10 cellular contexts compared by ENCODE assay signal in the genomic region with DNA sequence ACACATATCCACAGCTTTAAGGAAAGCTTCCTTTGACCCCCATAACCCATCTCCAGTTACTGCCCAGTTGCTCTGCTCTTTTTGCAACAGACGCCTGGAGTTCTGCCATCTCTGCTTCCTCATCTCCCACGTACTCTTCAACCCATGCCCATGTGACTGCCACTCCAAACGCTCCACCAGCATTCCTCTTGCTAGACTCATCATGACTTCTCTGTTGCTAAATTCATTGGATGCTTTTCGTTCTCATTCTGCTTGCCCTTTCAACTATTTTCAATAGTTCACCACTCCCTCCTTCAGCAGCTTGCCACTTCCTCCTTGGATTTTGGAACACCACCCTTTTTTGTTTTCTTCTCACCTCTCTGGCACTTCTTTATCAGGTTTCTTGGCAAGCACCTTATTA. TPM values are rescaled to one million over a fixed set of nuclear protein-coding genes. Genes with fewer than 3 reads are reported as not detected.
A peak's percentile ranks its signal among the peaks of the same experiment; 100 is the strongest.
DNase-seq lines count a peak whose midpoint lies in the region; ATAC-seq, FAIRE-seq and TF ChIP-seq lines count a peak whose summit lies in the region.
"Had no signal": no experiment of that assay in that cellular context is flagged by ENCODE, and none has a peak within 500 bp of the region (broad histone marks: within the 10 kb centered on the region; RNA-seq: fewer than 3 reads in every experiment).

No MANE protein-coding gene starts in this region.

- H3K27me3 Mint-ChIP-seq in Caco-2 (ENCODE audit: insufficient read depth, unreplicated experiment), result no peaks in the 10 kb centered on the region

- intact Hi-C loops in Caco-2 (cut with micrococcal nuclease; ENCODE audit: unreplicated experiment), result no loop called here

- no peaks in the 10 kb centered on the region for H3K27me3 ChIP-seq in foreskin keratinocyte
- no peaks in the 10 kb centered on the region for H3K27me3 ChIP-seq in skeletal muscle tissue (ENCODE audit: control insufficient read depth in 3 of 3, insufficient read depth in 3 of 3, low read length in 3 of 3)
- H3K27me3 ChIP-seq in Caco-2 (replicated peaks; ENCODE audit: control insufficient read depth, insufficient read depth, low read length), result no peaks in the 10 kb centered on the region
- H3K27me3 ChIP-seq: neutrophil had no signal

- no peak overlapping the region for H3K27ac Mint-ChIP-seq in Caco-2 (ENCODE audit: unreplicated experiment)

- H3K36me3 Mint-ChIP-seq in Caco-2 (ENCODE audit: insufficient read depth, unreplicated experiment), result peaks cover 18% of the 10 kb centered on the region

- POLR2A ChIA-PET in Caco-2 (lab: Charles Lee), result interaction anchor here (0.6 kb wide), 1 partner anchor 75 kb away, joined by 3 read pairs; no protein-coding TSS in a partner anchor

- TF ChIP-seq POLR2A in H54 (IDR thresholded peaks at IDR 0.05; ENCODE audit: low read depth, low read length), result no peak

- DNase-seq in H54 (ENCODE audit: insufficient read length, low spot score) (peak; percentile 90), SK-MEL-5 (ENCODE audit: low read depth, low spot score) (peak; percentile 54), foreskin keratinocyte (peak; percentile 82 to 92), cortex of kidney (lab: John Stamatoyannopoulos, UW) (no peak), Caco-2 (no peak)

- H3K4me3 ChIP-seq in skeletal muscle tissue (ENCODE audit: low read length in 3 of 3), result no peak overlapping the region
- no peak overlapping the region for H3K4me3 ChIP-seq in Caco-2 (ENCODE audit: low read depth, low read length)

- no peak overlapping the region for H3K4me3 Mint-ChIP-seq in Caco-2 (ENCODE audit: unreplicated experiment)

- CTCF ChIA-PET in Caco-2 (lab: Charles Lee), result no interaction called here

- H3K4me1 ChIP-seq in foreskin keratinocyte (peaks cover 6% of the 10 kb centered on the region), skeletal muscle tissue (ENCODE audit: control insufficient read depth in 3 of 3, insufficient read depth in 3 of 3, low read length in 3 of 3) (peaks cover 16 to 24% (median 16%) of the 10 kb centered on the region in 3 donors), Caco-2 (peaks cover 5% of the 10 kb centered on the region)

- TF ChIP-seq CTCF in foreskin keratinocyte (conservative IDR thresholded peaks at IDR 0.05), result no peak
- TF ChIP-seq CTCF in Caco-2 (IDR thresholded peaks at IDR 0.05; ENCODE audit: insufficient read depth in 1 of 2, low read depth in 1 of 2, low read length in 1 of 2, severe bottlenecking in 1 of 2, unreplicated experiment in 1 of 2), result no peak

- peak; percentile 95 for FAIRE-seq in H54 (lab: Jason Lieb, UNC)

- H3K9me3 ChIP-seq in skeletal muscle tissue (ENCODE audit: control insufficient read depth in 3 of 3, low read length in 3 of 3), result no peaks in the 10 kb centered on the region
- H3K9me3 ChIP-seq in Caco-2, result no peaks in the 10 kb centered on the region
- H3K9me3 ChIP-seq: neutrophil had no signal

- H3K36me3 ChIP-seq in skeletal muscle tissue (ENCODE audit: control insufficient read depth in 3 of 3, insufficient read depth in 3 of 3, low read length in 3 of 3), result no peaks in the 10 kb centered on the region
- H3K36me3 ChIP-seq in Caco-2 (ENCODE audit: control insufficient read depth, insufficient read depth, low read length), result no peaks in the 10 kb centered on the region
- H3K36me3 ChIP-seq: neutrophil had no signal

- no TSS peak for BruUV-seq in Caco-2 (replicated peaks; lab: Mats Ljungman, UMichigan)

- no peak overlapping the region for H3K9ac ChIP-seq in skeletal muscle tissue (ENCODE audit: low read depth in 1 of 3, low read length in 3 of 3)

- no peaks in the 10 kb centered on the region for H3K9me3 Mint-ChIP-seq in Caco-2 (ENCODE audit: unreplicated experiment)

- in situ Hi-C loops in SK-MEL-5 (cut with HindIII; ENCODE audit: low pct_unique_long_range_greater_than_20kb, low sequenced_read_pairs), result no loop called here

- ATAC-seq in foreskin keratinocyte, result peak; percentile 69
- ATAC-seq in HG03097 (IDR thresholded peaks at IDR 0.05; ENCODE audit: low FRiP score, unreplicated experiment), result no peak
- ATAC-seq in HG03108 (IDR thresholded peaks at IDR 0.05; ENCODE audit: unreplicated experiment), result no peak

- H3K27ac ChIP-seq in foreskin keratinocyte (no peak overlapping the region), skeletal muscle tissue (ENCODE audit: low read depth, low read length) (peak overlapping the region; percentile 26)
- H3K27ac ChIP-seq: neutrophil had no signal

- no peaks in the 10 kb centered on the region for H3K4me1 Mint-ChIP-seq in Caco-2 (ENCODE audit: low read depth, unreplicated experiment)

RNA-seq across cellular contexts. Expression of a gene that starts 2.7 kb away (rescaled TPM):
- total RNA-seq in SK-MEL-5 (2014; rRNA removed; shearing (Covaris generic)), result 39.7 and 41.8 TPM in 2 replicates
- polyA plus RNA-seq in SK-MEL-5 (2015; cell fraction: cytosol; rRNA removed), result 17.3 and 27.5 TPM in 2 replicates
- polyA plus RNA-seq in SK-MEL-5 (2015; cell fraction: nucleus; rRNA removed), result 24.5 and 28.3 TPM in 2 replicates
- total RNA-seq in foreskin keratinocyte (69.1 and 85.9 TPM in 2 replicates), skeletal muscle tissue (15.7 TPM), Caco-2 (2022) (67.5 and 74.7 TPM in 2 replicates)
- 47.9 and 67.9 TPM in 2 replicates for polyA plus RNA-seq in foreskin keratinocyte

RNA-seq across cellular contexts. Expression of a gene that starts 21.8 kb away (rescaled TPM):
- total RNA-seq in SK-MEL-5 (2014; rRNA removed; shearing (Covaris generic)), result 0.34 and 0.80 TPM in 2 replicates
- 0.65 and 0.84 TPM in 2 replicates for polyA plus RNA-seq in SK-MEL-5 (2015; cell fraction: cytosol; rRNA removed)
- polyA plus RNA-seq in SK-MEL-5 (2015; cell fraction: nucleus; rRNA removed), result 0.25 and 0.35 TPM in 2 replicates
- total RNA-seq in foreskin keratinocyte, result 0.65 and 1.5 TPM in 2 replicates
- polyA plus RNA-seq in foreskin keratinocyte, result 1.9 and 6.6 TPM in 2 replicates
- total RNA-seq in skeletal muscle tissue, result under 0.01 TPM
- total RNA-seq in Caco-2 (2022), result 4.6 and 6.3 TPM in 2 replicates

RNA-seq across cellular contexts. Expression of a gene that starts 25.7 kb away (rescaled TPM):
- total RNA-seq in SK-MEL-5 (2014; rRNA removed; shearing (Covaris generic)), result 16.6 and 23.3 TPM in 2 replicates
- 43.3 and 48.9 TPM in 2 replicates for polyA plus RNA-seq in SK-MEL-5 (2015; cell fraction: cytosol; rRNA removed)
- 53.2 and 68.9 TPM in 2 replicates for polyA plus RNA-seq in SK-MEL-5 (2015; cell fraction: nucleus; rRNA removed)
- total RNA-seq in foreskin keratinocyte (14.3 and 24.5 TPM in 2 replicates), skeletal muscle tissue (33.4 TPM), Caco-2 (2022) (74.5 and 76.6 TPM in 2 replicates)
- 9.5 and 16.1 TPM in 2 replicates for polyA plus RNA-seq in foreskin keratinocyte

RNA-seq across cellular contexts. Expression of a gene that starts 29.0 kb away (rescaled TPM):
- not detected in 2 replicates for total RNA-seq in SK-MEL-5 (2014; rRNA removed; shearing (Covaris generic))
- polyA plus RNA-seq in SK-MEL-5 (2015; cell fraction: cytosol; rRNA removed), result not detected in 2 replicates
- polyA plus RNA-seq in SK-MEL-5 (2015; cell fraction: nucleus; rRNA removed), result not detected in 2 replicates
- total RNA-seq in foreskin keratinocyte (not detected in 2 replicates), skeletal muscle tissue (not detected), Caco-2 (2022) (67.9 and 103 TPM in 2 replicates)
- not detected in 2 replicates for polyA plus RNA-seq in foreskin keratinocyte
- total RNA-seq: temporal lobe had no signal

RNA-seq across cellular contexts. Expression of a gene that starts 39.1 kb away (rescaled TPM):
- total RNA-seq in SK-MEL-5 (2014; rRNA removed; shearing (Covaris generic)), result 5.0 and 5.5 TPM in 2 replicates
- polyA plus RNA-seq in SK-MEL-5 (2015; cell fraction: cytosol; rRNA removed), result 4.3 and 4.9 TPM in 2 replicates
- 51.2 and 53.9 TPM in 2 replicates for polyA plus RNA-seq in SK-MEL-5 (2015; cell fraction: nucleus; rRNA removed)
- total RNA-seq in foreskin keratinocyte, result 48.7 and 61.7 TPM in 2 replicates
- polyA plus RNA-seq in foreskin keratinocyte, result 21.3 and 25.0 TPM in 2 replicates
- total RNA-seq in skeletal muscle tissue, result 2.1 TPM
- total RNA-seq in Caco-2 (2022), result 0.86 and 0.95 TPM in 2 replicates

Comparison
In these comparisons a context has a peak if more than half of its experiments do, and no peak if none do; other contexts are left out.
1. DNase-seq: peak in H54 (single experiment), SK-MEL-5 (single experiment) and foreskin keratinocyte (2 of 2); none in cortex of kidney (single experiment) and Caco-2 (0 of 2).